Comparison of ENCODE assay signal across 31 cellular contexts in genomic region chr1:227913446-227913968, GRCh38. TPM values are rescaled to one million over a fixed set of nuclear protein-coding genes. Genes with fewer than 3 reads are reported as not detected.
A peak's percentile ranks its signal among the peaks of the same experiment; 100 is the strongest.
DNase-seq lines count a peak whose midpoint lies in the region; ATAC-seq and TF ChIP-seq lines count a peak whose summit lies in the region.
"Had no signal": no experiment of that assay in that cellular context is flagged by ENCODE, and none has a peak within 500 bp of the region (broad histone marks: within the 10 kb centered on the region; RNA-seq: fewer than 3 reads in every experiment).

No MANE protein-coding gene starts in this region.

- H3K9me3 ChIP-seq in Panc1 (ENCODE audit: control insufficient read depth, insufficient read depth, low read depth, low read length) (no peaks in the 10 kb centered on the region), trophoblast cell (ENCODE audit: insufficient read depth, low read depth, low read length) (peaks cover 3% of the 10 kb centered on the region)
- H3K9me3 ChIP-seq: body of pancreas, esophagus squamous epithelium, HAP-1, heart left ventricle, lower lobe of right lung, mucosa of descending colon, Peyer's patch, right lobe of liver, SJCRH30, spleen, tibial nerve had no signal

- no peak overlapping the region for H3K4ac ChIP-seq in trophoblast cell (ENCODE audit: low read depth, low read length)

- H3K27me3 ChIP-seq in Panc1 (ENCODE audit: control insufficient read depth, insufficient read depth, low read length), result no peaks in the 10 kb centered on the region
- H3K27me3 ChIP-seq in trophoblast cell (ENCODE audit: insufficient read depth, low read length), result no peaks in the 10 kb centered on the region
- H3K27me3 ChIP-seq: body of pancreas, foreskin keratinocyte, heart left ventricle, Peyer's patch, right lobe of liver, tibial nerve had no signal

- no peak overlapping the region for H2BK120ac ChIP-seq in trophoblast cell (ENCODE audit: insufficient read depth, low read length, poor library complexity)

- WGBS in trophoblast cell (ENCODE audit: extremely low coverage, insufficient coverage, insufficient read length), result no CpG with 5 or more reads among the region's 10 CpGs

- no peak overlapping the region for H3K4me2 ChIP-seq in trophoblast cell (ENCODE audit: low read length)

- no peak overlapping the region for H3K9ac ChIP-seq in trophoblast cell (ENCODE audit: low read length)

- no peak overlapping the region for H3K14ac ChIP-seq in trophoblast cell (ENCODE audit: low read length)

- no peak overlapping the region for H2BK5ac ChIP-seq in trophoblast cell (ENCODE audit: low read depth, low read length, poor library complexity)

- peaks cover 3% of the 10 kb centered on the region for H3K79me2 ChIP-seq in trophoblast cell (ENCODE audit: control insufficient read depth, insufficient read depth, low read length, poor library complexity)

- H3K36me3 ChIP-seq in Panc1 (ENCODE audit: control insufficient read depth, insufficient read depth, low read length), result no peaks in the 10 kb centered on the region
- H3K36me3 ChIP-seq in trophoblast cell (ENCODE audit: control insufficient read depth in 1 of 2, insufficient read depth in 2 of 2, low read length in 2 of 2), result peaks cover 0 to 2% of the 10 kb centered on the region in 2 experiments
- H3K36me3 ChIP-seq: HAP-1, heart left ventricle, lower lobe of right lung, Peyer's patch, right lobe of liver, SJCRH30, spleen, tibial nerve had no signal

- peak; percentile 40 for DNase-seq in DMS 273 (lab: John Stamatoyannopoulos, UW; ENCODE audit: unreplicated experiment)
- DNase-seq in DMS 273 treated with DMSO at 0.1 percent for 48 hours (lab: John Stamatoyannopoulos, UW), result no peak
- DNase-seq in Panc1 (ENCODE audit: low read depth, low spot score), result no peak
- peak; percentile 64 for DNase-seq in left kidney (ENCODE audit: low read depth, low spot score)
- DNase-seq in trophoblast cell, result no peak
- DNase-seq in stimulated activated CD4-positive, alpha-beta T cell treated with anti-CD3 and anti-CD28 coated beads, Interleukin-1b, Interleukin-23, amount 100 ng/mL, for 48 hours, result no peak
- DNase-seq in AG20443 (ENCODE audit: low spot score), result no peak
- DNase-seq: activated CD4-positive, alpha-beta T cell treated with anti-CD3 and anti-CD28 coated beads for 4 hours; activated CD8-positive, alpha-beta T cell treated with anti-CD3 and anti-CD28 coated beads, Interleukin-2, amount 10 ng/mL, durations not matched to agents 7 days and 5 days; activated naive CD4-positive, alpha-beta T cell treated with anti-CD3 and anti-CD28 coated beads, Interleukin-2, amount 50 U/mL, for 16 hours; body of pancreas; esophagus squamous epithelium; foreskin keratinocyte; kidney glomerular epithelial cell; lower lobe of right lung; natural killer cell; NCI-H2029; NCI-H748 treated with DMSO at 0.1 percent for 48 hours; Peyer's patch; right lobe of liver; spleen; stimulated activated CD4-positive, alpha-beta T cell treated with anti-CD3 and anti-CD28 coated beads, Interleukin-4, amount 100 ng/mL, for 1 hour; SW 1271 had no signal

- H3K79me1 ChIP-seq in trophoblast cell (ENCODE audit: low read length), result peaks cover 27% of the 10 kb centered on the region

- H4K8ac ChIP-seq in trophoblast cell (ENCODE audit: low read depth, low read length), result no peak overlapping the region

- no peak overlapping the region for H2BK12ac ChIP-seq in trophoblast cell (ENCODE audit: low read length)

- intact Hi-C loops in Panc1 (cut with micrococcal nuclease; ENCODE audit: unreplicated experiment), result no loop called here

- CTCF ChIA-PET in Panc1 (lab: Charles Lee), result no interaction called here

- in situ Hi-C loops in Panc1 (cut with HindIII; ENCODE audit: low pct_unique_long_range_greater_than_20kb, low sequenced_read_pairs), result no loop called here

- no peak overlapping the region for H2AFZ ChIP-seq in trophoblast cell (ENCODE audit: insufficient read depth, low read length, poor library complexity)

- ATAC-seq in Panc1 (peak; percentile 32), HG02610 (IDR thresholded peaks at IDR 0.05; ENCODE audit: unreplicated experiment) (no peak)
- ATAC-seq: body of pancreas, foreskin keratinocyte, natural killer cell, right lobe of liver had no signal

- BruUV-seq in Panc1 (replicated peaks; lab: Mats Ljungman, UMichigan), result no TSS peak

- H3K4me1 ChIP-seq in Panc1 (ENCODE audit: control insufficient read depth, insufficient read depth, low read length) (peaks cover 27% of the 10 kb centered on the region), trophoblast cell (ENCODE audit: control insufficient read depth in 1 of 2, insufficient read depth in 2 of 2, low read length in 2 of 2) (peaks cover 34 to 55% of the 10 kb centered on the region in 2 experiments)
- H3K4me1 ChIP-seq: body of pancreas, HAP-1, lower lobe of right lung, Peyer's patch, right lobe of liver had no signal

- H3K23ac ChIP-seq in trophoblast cell (ENCODE audit: low read length), result no peak overlapping the region

- H3K27ac ChIP-seq in Panc1 (ENCODE audit: low read length), result no peak overlapping the region
- H3K27ac ChIP-seq in trophoblast cell (ENCODE audit: low read depth, low read length), result no peak overlapping the region
- H3K27ac ChIP-seq: 22Rv1, body of pancreas, esophagus squamous epithelium, foreskin keratinocyte, heart left ventricle, HL-60, lower lobe of right lung, Peyer's patch, right lobe of liver, SJCRH30, spleen had no signal

- H3K4me3 ChIP-seq in Panc1 (ENCODE audit: low read depth in 2 of 2, low read length in 2 of 2), result no peak overlapping the region
- H3K4me3 ChIP-seq in trophoblast cell (ENCODE audit: low read depth, low read length), result no peak overlapping the region
- H3K4me3 ChIP-seq: body of pancreas, esophagus squamous epithelium, HAP-1, heart left ventricle, lower lobe of right lung, mucosa of descending colon, Peyer's patch, right lobe of liver, SJCRH30, spleen, tibial nerve had no signal

- TF ChIP-seq CTCF in Panc1 (IDR thresholded peaks at IDR 0.05), result no peak

- no peak overlapping the region for H3K18ac ChIP-seq in trophoblast cell (ENCODE audit: low read length)

- H2AK5ac ChIP-seq in trophoblast cell (ENCODE audit: low read length), result no peak overlapping the region

- peak overlapping the region; percentile 10 for H4K91ac ChIP-seq in trophoblast cell (ENCODE audit: low read depth, low read length)

- POLR2A ChIA-PET in Panc1 (lab: Charles Lee), result interaction anchor here (1.1 kb wide), 1 partner anchor 39 kb away, joined by 4 read pairs; no protein-coding TSS in a partner anchor

- no peak overlapping the region for H4K12ac ChIP-seq in trophoblast cell (ENCODE audit: low read depth, low read length)

RNA-seq across cellular contexts. Expression of gene WNT9A, which starts 34.2 kb away (rescaled TPM):
- 26.5 TPM for total RNA-seq in Panc1 (2021; ENCODE audit: unreplicated experiment)
- polyA plus RNA-seq in Panc1 (2012; ENCODE audit: insufficient read length), result 46.9 TPM
- polyA plus RNA-seq in trophoblast cell (2013), result 5.1 and 5.7 TPM in 2 replicates
- total RNA-seq: activated CD8-positive, alpha-beta T cell treated with anti-CD3 and anti-CD28 coated beads, Interleukin-2, amount 10 ng/mL, durations not matched to agents 7 days and 5 days; natural killer cell had no signal

Comparison
In these comparisons a context has a peak if more than half of its experiments do, and no peak if none do; other contexts are left out.
1. DNase-seq: peak in DMS 273 (single experiment) and left kidney (single experiment); none in DMS 273 treated with DMSO at 0.1 percent for 48 hours (single experiment), Panc1 (single experiment), trophoblast cell (0 of 2), stimulated activated CD4-positive, alpha-beta T cell treated with anti-CD3 and anti-CD28 coated beads, Interleukin-1b, Interleukin-23, amount 100 ng/mL, for 48 hours (single experiment) and AG20443 (single experiment).